8 cellular contexts compared by ENCODE assay signal in the genomic region with DNA sequence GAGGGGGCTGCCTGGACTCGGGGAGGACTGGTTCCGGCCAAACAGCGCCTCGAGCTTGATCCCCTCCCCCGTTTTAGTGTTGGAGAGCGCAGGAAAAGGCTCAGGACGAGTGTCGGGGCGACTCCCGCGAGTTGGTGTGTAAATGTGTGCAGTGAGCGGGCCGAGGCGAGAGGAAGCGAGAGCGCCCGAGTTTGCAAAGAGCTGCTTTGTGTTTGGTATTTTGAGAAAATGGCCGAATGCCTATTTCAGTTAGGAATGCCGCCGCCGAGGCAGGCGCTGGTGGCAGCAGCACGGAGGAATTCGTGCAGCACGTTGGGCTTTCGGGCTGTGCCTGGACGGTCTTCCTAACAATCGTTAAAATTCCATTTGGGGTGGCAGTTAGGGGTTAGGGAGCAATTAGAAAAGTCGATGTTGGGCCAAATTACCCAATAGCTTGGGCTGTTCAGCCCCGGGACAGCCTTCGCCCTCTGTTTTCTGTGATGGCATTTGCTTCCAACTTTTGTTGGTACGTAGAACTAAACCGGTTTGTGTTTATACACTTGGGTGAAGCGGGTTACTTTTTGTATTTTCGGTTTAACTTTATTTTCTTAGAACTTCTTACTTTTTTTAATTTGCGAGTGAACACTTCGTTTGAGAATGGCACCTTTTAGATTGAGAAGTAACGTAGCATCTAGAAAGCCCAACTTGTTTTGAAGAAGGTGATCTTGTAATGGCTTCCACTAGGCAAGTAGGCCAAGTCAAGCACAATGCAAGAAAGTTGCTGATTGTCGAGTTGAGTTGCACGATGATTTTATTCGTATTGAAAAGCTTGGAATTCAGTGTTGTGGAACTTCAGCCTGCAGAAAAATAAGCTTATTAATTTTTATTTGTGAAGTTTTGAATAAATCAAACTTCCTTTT. TPM values are rescaled to one million over a fixed set of nuclear protein-coding genes. Genes with fewer than 3 reads are reported as not detected.
A peak's percentile ranks its signal among the peaks of the same experiment; 100 is the strongest.
DNase-seq lines count a peak whose midpoint lies in the region; ATAC-seq and TF ChIP-seq lines count a peak whose summit lies in the region.

No MANE protein-coding gene starts in this region.

- H3K36me3 Mint-ChIP-seq in effector memory CD8-positive, alpha-beta T cell (ENCODE audit: insufficient read depth): peaks cover 22% of the 10 kb centered on the region

- no peaks in the 10 kb centered on the region for H3K9me3 ChIP-seq in lung (ENCODE audit: control insufficient read depth in 2 of 2, insufficient read depth in 1 of 2, low read length in 1 of 2)

- ATAC-seq in activated CD4-positive, CD25-positive, alpha-beta regulatory T cell treated with anti-CD3 and anti-CD28 coated beads, Interleukin-2, amount 50 U/mL, for 24 hours: peak; percentile 12 to 17
- ATAC-seq in effector memory CD8-positive, alpha-beta T cell (replicated peaks): peak; percentile 20
- ATAC-seq in lung (ENCODE audit: insufficient read depth, low FRiP score): peak; percentile 2

- H3K4me3 Mint-ChIP-seq in effector memory CD8-positive, alpha-beta T cell: peak overlapping the region; percentile 94 to 96

- 0 to 1% methylated on average over 41 of the region's 41 CpGs for WGBS in lung, 2 donors

- H3K4me1 Mint-ChIP-seq in effector memory CD8-positive, alpha-beta T cell (ENCODE audit: low read depth in 2 of 2): peaks cover 23 to 27% of the 10 kb centered on the region in 2 donors

- TF ChIP-seq CTCF in lung (IDR thresholded peaks at IDR 0.05; ENCODE audit: control extremely low read depth, extremely low read depth): no peak

- H3K27ac ChIP-seq in lung (ENCODE audit: low read depth in 1 of 2, low read length in 1 of 2): peak overlapping the region; percentile 82 to 93

- H3K27me3 ChIP-seq in H7 (ENCODE audit: control insufficient read depth, insufficient read depth, low read length) (no peaks in the 10 kb centered on the region; the same call in 1 of the 2 replicates), lung (ENCODE audit: control insufficient read depth, insufficient read depth) (no peaks in the 10 kb centered on the region)

- H3K36me3 ChIP-seq in H7 (replicated peaks; ENCODE audit: control insufficient read depth, insufficient read depth, low read length): peaks cover 3% of the 10 kb centered on the region
- H3K36me3 ChIP-seq in lung (ENCODE audit: control insufficient read depth in 2 of 2, insufficient read depth in 2 of 2, low read length in 2 of 2): peaks cover 0 to 2% of the 10 kb centered on the region in 2 donors

- H3K27me3 Mint-ChIP-seq in effector memory CD8-positive, alpha-beta T cell: no peaks in the 10 kb centered on the region

- peaks cover 16 to 22% of the 10 kb centered on the region in 2 donors for H3K4me1 ChIP-seq in lung (ENCODE audit: control insufficient read depth in 2 of 2, insufficient read depth in 2 of 2, low read length in 2 of 2)

- H3K9me3 Mint-ChIP-seq in effector memory CD8-positive, alpha-beta T cell: no peaks in the 10 kb centered on the region

- peak; percentile 9 for DNase-seq in NCI-H510A treated with DMSO at 0.1 percent for 48 hours (lab: John Stamatoyannopoulos, UW)
- no peak for DNase-seq in NCI-H510A (lab: John Stamatoyannopoulos, UW)
- DNase-seq in H7: peak; percentile 78
- DNase-seq in Kasumi-1 (lab: John Stamatoyannopoulos, UW): peak; percentile 87 to 93
- peak; percentile 22 to 50 (median 23) for DNase-seq in effector memory CD8-positive, alpha-beta T cell
- DNase-seq in lung (ENCODE audit: low spot score): peak; percentile 50
- peak in 5 of 6 experiments; percentile 40 to 82 (median 55) for DNase-seq in stimulated activated naive CD4-positive, alpha-beta T cell (lab: John Stamatoyannopoulos, UW)

- peak overlapping the region; percentile 83 for H3K4me3 ChIP-seq in H7 (ENCODE audit: insufficient read depth, low read depth, low read length)
- H3K4me3 ChIP-seq in lung: peak overlapping the region; percentile 92

- H3K27ac Mint-ChIP-seq in effector memory CD8-positive, alpha-beta T cell: peak overlapping the region; percentile 91 to 95

RNA-seq across cellular contexts. Expression of a gene that starts 1.6 kb away (rescaled TPM):
- 43.5 and 72.0 TPM in 2 replicates for total RNA-seq in H7 (2014; rRNA removed; shearing (Covaris generic))
- 10 to 100 TPM; 36.4 to 55.9 TPM for total RNA-seq in lung
- 1 to 10 TPM; 4.0 to 7.2 TPM for polyA plus RNA-seq in lung
